15 cellular contexts compared by ENCODE assay signal in the genomic region with DNA sequence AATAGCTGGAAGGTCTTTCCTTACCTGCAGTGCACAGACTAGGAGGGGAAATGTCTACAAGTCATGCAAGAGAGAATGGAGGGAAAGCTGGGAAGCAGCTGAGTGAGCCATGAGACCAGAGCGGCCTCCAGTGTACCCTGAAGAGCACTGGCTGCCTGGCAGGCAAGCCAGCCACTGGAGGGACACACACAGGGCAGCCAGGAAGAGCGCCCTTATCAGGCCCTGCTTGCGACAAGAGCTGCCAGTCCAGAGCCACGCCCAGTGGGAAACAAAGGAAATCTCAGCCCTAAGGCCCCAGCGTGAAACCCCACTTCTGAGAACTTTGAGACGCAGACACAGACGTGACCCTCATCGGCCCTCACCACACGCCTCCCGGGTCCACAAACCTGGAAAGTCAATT.
DNase-seq lines count a peak whose midpoint lies in the region; ATAC-seq, FAIRE-seq and TF ChIP-seq lines count a peak whose summit lies in the region.
"Had no signal": no experiment of that assay in that cellular context is flagged by ENCODE, and none has a peak within 500 bp of the region (broad histone marks: within the 10 kb centered on the region; RNA-seq: fewer than 3 reads in every experiment).

No MANE protein-coding gene starts in this region.

- H3K27me3 Mint-ChIP-seq in activated naive CD4-positive, alpha-beta T cell treated with anti-CD3 and anti-CD28 coated beads for 36 hours (ENCODE audit: low read depth) = no peaks in the 10 kb centered on the region
- no peaks in the 10 kb centered on the region for H3K27me3 Mint-ChIP-seq in activated T-helper 17 cell treated with anti-CD3 and anti-CD28 coated beads, Interleukin-2, amount 50 U/mL, for 72 hours

- H3K4me1 Mint-ChIP-seq in activated naive CD4-positive, alpha-beta T cell treated with anti-CD3 and anti-CD28 coated beads for 36 hours (ENCODE audit: low read depth) = peaks cover 35% of the 10 kb centered on the region
- peaks cover 35% of the 10 kb centered on the region for H3K4me1 Mint-ChIP-seq in activated T-helper 17 cell treated with anti-CD3 and anti-CD28 coated beads, Interleukin-2, amount 50 U/mL, for 72 hours

- no peak overlapping the region for H2AFZ ChIP-seq in SK-N-SH (ENCODE audit: low read depth)

- H3F3A ChIP-seq in SK-N-SH (replicated peaks; ENCODE audit: insufficient read depth) = peaks cover 3% of the 10 kb centered on the region

- intact Hi-C loops in activated naive CD4-positive, alpha-beta T cell treated with anti-CD3 and anti-CD28 coated beads for 36 hours (cut with micrococcal nuclease) = no loop called here
- intact Hi-C loops in left colon (cut with DNase I, micrococcal nuclease) = no loop called here

- no peaks in the 10 kb centered on the region for H3K9me2 ChIP-seq in SK-N-SH

- ATAC-seq in activated T-helper 17 cell treated with anti-CD3 and anti-CD28 coated beads, Interleukin-2, amount 50 U/mL, for 72 hours (replicated peaks) = no peak
- peak; percentile 38 for ATAC-seq in left colon
- no peak for ATAC-seq in HG02571 (IDR thresholded peaks at IDR 0.05; ENCODE audit: unreplicated experiment)

- no peaks in the 10 kb centered on the region for H4K20me1 ChIP-seq in SK-N-SH (ENCODE audit: insufficient read depth)

- WGBS in small intestine, 3 donors = 24 to 64% (median 42%) methylated on average over 10 of the region's 10 CpGs
- 88% methylated on average over 9 of the region's 10 CpGs for WGBS in SK-N-SH (ENCODE audit: low lambda C conversion rate)

- POLR2A ChIA-PET in SK-N-SH (lab: Yijun Ruan, JAX) = no interaction called here

- no peak overlapping the region for H3K4me3 Mint-ChIP-seq in activated naive CD4-positive, alpha-beta T cell treated with anti-CD3 and anti-CD28 coated beads for 36 hours
- H3K4me3 Mint-ChIP-seq in activated T-helper 17 cell treated with anti-CD3 and anti-CD28 coated beads, Interleukin-2, amount 50 U/mL, for 72 hours = no peak overlapping the region
- H3K4me3 Mint-ChIP-seq: nephron had no signal

- no peak for TF ChIP-seq CTCF in SK-N-SH (IDR thresholded peaks at IDR 0.05)

- H3K9me3 ChIP-seq in small intestine (ENCODE audit: control insufficient read depth, low read depth) (no peaks in the 10 kb centered on the region), SK-N-SH (no peaks in the 10 kb centered on the region)
- H3K9me3 ChIP-seq: HAP-1, Peyer's patch had no signal

- H3K27me3 ChIP-seq in small intestine (ENCODE audit: control insufficient read depth in 2 of 2, insufficient read depth in 2 of 2, low read length in 2 of 2) (no peaks in the 10 kb centered on the region), SK-N-SH (ENCODE audit: insufficient read depth) (no peaks in the 10 kb centered on the region)
- H3K27me3 ChIP-seq: Peyer's patch had no signal

- TF ChIP-seq RAD21 in SK-N-SH (IDR thresholded peaks at IDR 0.05; ENCODE audit: low read length) = no peak

- TF ChIP-seq EP300 in SK-N-SH (IDR thresholded peaks at IDR 0.05; ENCODE audit: borderline replicate concordance in 1 of 2, low read depth in 1 of 2, low read length in 1 of 2) = no peak

- CTCF ChIA-PET in activated naive CD4-positive, alpha-beta T cell treated with anti-CD3 and anti-CD28 coated beads for 36 hours (lab: Charles Lee) = no interaction called here
- CTCF ChIA-PET in SK-N-SH (lab: Yijun Ruan, JAX) = interaction anchor here (0.6 to 2.9 kb wide), 4 partner anchors 24 to 182 kb away, joined by 4 to 11 read pairs (median 4); no protein-coding TSS in a partner anchor

- no peak overlapping the region for H3K4me2 ChIP-seq in SK-N-SH

- peak overlapping the region; percentile 50 for H3K27ac Mint-ChIP-seq in activated naive CD4-positive, alpha-beta T cell treated with anti-CD3 and anti-CD28 coated beads for 36 hours
- H3K27ac Mint-ChIP-seq in activated T-helper 17 cell treated with anti-CD3 and anti-CD28 coated beads, Interleukin-2, amount 50 U/mL, for 72 hours = peak overlapping the region; percentile 89

- peaks cover 34% of the 10 kb centered on the region for H3K36me3 Mint-ChIP-seq in activated naive CD4-positive, alpha-beta T cell treated with anti-CD3 and anti-CD28 coated beads for 36 hours (ENCODE audit: low read depth)
- H3K36me3 Mint-ChIP-seq in activated T-helper 17 cell treated with anti-CD3 and anti-CD28 coated beads, Interleukin-2, amount 50 U/mL, for 72 hours (ENCODE audit: low read depth) = peaks cover 95% of the 10 kb centered on the region

- H3K4me3 ChIP-seq in small intestine (ENCODE audit: low read depth in 1 of 2, low read length in 2 of 2) (no peak overlapping the region), SK-N-SH (ENCODE audit: low read depth in 2 of 2, low read length in 1 of 2) (no peak overlapping the region)
- H3K4me3 ChIP-seq: HAP-1, Peyer's patch had no signal

- H3K79me2 ChIP-seq in SK-N-SH (ENCODE audit: insufficient read depth) = peaks cover 8% of the 10 kb centered on the region; the same call in 1 of the 2 replicates

- no peaks in the 10 kb centered on the region for H3K4me1 ChIP-seq in small intestine (ENCODE audit: control insufficient read depth in 2 of 2, insufficient read depth in 1 of 2, low read depth in 1 of 2, low read length in 1 of 2)
- peaks cover 7 to 26% of the 10 kb centered on the region in 2 experiments; a peak in 2 of 4 replicates for H3K4me1 ChIP-seq in SK-N-SH (ENCODE audit: control insufficient read depth in 1 of 2, insufficient read depth in 2 of 2, low read depth in 1 of 2, low read length in 1 of 2)

- no peak overlapping the region for H3K9ac ChIP-seq in SK-N-SH

- FAIRE-seq in small intestine (lab: Jason Lieb, UNC) (no peak), H54 (lab: Jason Lieb, UNC) (no peak)

- H3K36me3 ChIP-seq in small intestine (ENCODE audit: control insufficient read depth in 2 of 2, insufficient read depth in 2 of 2, low read length in 2 of 2) = peaks cover 10 to 13% of the 10 kb centered on the region in 2 donors
- H3K36me3 ChIP-seq in SK-N-SH (replicated peaks in 1 of 2; ENCODE audit: control insufficient read depth in 1 of 2, insufficient read depth in 2 of 2, low read length in 1 of 2) = peaks cover 12 to 45% of the 10 kb centered on the region in 2 experiments

- TF ChIP-seq POLR2A in H54 (IDR thresholded peaks at IDR 0.05; ENCODE audit: low read depth, low read length) = no peak

- DNase-seq in activated naive CD4-positive, alpha-beta T cell treated with anti-CD3 and anti-CD28 coated beads for 36 hours = no peak
- no peak for DNase-seq in activated naive CD4-positive, alpha-beta T cell treated with Interleukin-2 at 50 U/mL for 16 hours
- DNase-seq in left colon = no peak
- DNase-seq in small intestine = peak; percentile 69
- DNase-seq in H54 (ENCODE audit: insufficient read length, low spot score) = no peak
- no peak for DNase-seq in SK-N-SH
- DNase-seq: ACHN, amniotic stem cell, hypothalamus, NCI-H1092 treated with DMSO at 0.1 percent for 48 hours had no signal

- no peaks in the 10 kb centered on the region for H3K9me3 Mint-ChIP-seq in activated naive CD4-positive, alpha-beta T cell treated with anti-CD3 and anti-CD28 coated beads for 36 hours
- H3K9me3 Mint-ChIP-seq in activated T-helper 17 cell treated with anti-CD3 and anti-CD28 coated beads, Interleukin-2, amount 50 U/mL, for 72 hours = no peaks in the 10 kb centered on the region
- H3K9me3 Mint-ChIP-seq: nephron had no signal

- H3K27ac ChIP-seq in small intestine (ENCODE audit: low read depth in 1 of 2, low read length in 1 of 2) (peak overlapping the region; percentile 1 to 39), SK-N-SH (ENCODE audit: low read depth in 2 of 2, low read length in 1 of 2) (no peak overlapping the region; a peak in 1 of 4 replicates)
- H3K27ac ChIP-seq: Peyer's patch had no signal

TF ChIP-seq in SK-N-SH, 30 proteins besides CTCF, POLR2A, EP300 and RAD21:
- TF ChIP-seq FOSL2 (IDR thresholded peaks at IDR 0.05; ENCODE audit: borderline replicate concordance, low read depth) = no peak
- TF ChIP-seq TAF1 (IDR thresholded peaks at IDR 0.05; ENCODE audit: borderline replicate concordance, low read depth, low read length) = no peak

Comparison
In these comparisons a context has a peak if more than half of its experiments do, and no peak if none do; other contexts are left out.
1. H3K27ac ChIP-seq: peak in small intestine (2 of 2); none in SK-N-SH (0 of 2).